Comparison of ENCODE assay signal across 8 cellular contexts in genomic region chr17:42536048-42536371, GRCh38. TPM values are rescaled to one million over a fixed set of nuclear protein-coding genes. Genes with fewer than 3 reads are reported as not detected.
A peak's percentile ranks its signal among the peaks of the same experiment; 100 is the strongest.
DNase-seq lines count a peak whose midpoint lies in the region; TF ChIP-seq lines count a peak whose summit lies in the region.

Gene NAGLU (plus strand): TSS chr17:42536241. CDS start chr17:42536273, 32 bp downstream.

- TF ChIP-seq POLR2A in Raji (IDR thresholded peaks at IDR 0.05; ENCODE audit: insufficient read depth, low read depth, low read length) = peak; percentile 62
- TF ChIP-seq POLR2A in stomach (IDR thresholded peaks at IDR 0.05) = no peak

- intact Hi-C loops in stomach (cut with DNase I; ENCODE audit: low total_unique reads) = no loop called here

- peak within 1 kb of the TSS; percentile 68 for H3K9ac ChIP-seq in neural cell (ENCODE audit: low read length)

- H3K4me3 ChIP-seq in LNCaP clone FGC (ENCODE audit: low read depth, low read length) (peak within 1 kb of the TSS; percentile 56), fibroblast of the aortic adventitia (ENCODE audit: low read depth, low read length) (peak within 1 kb of the TSS; percentile 83), neural cell (ENCODE audit: low read length) (peak within 1 kb of the TSS; percentile 81), stomach (peak within 1 kb of the TSS; percentile 62 to 73 (median 64))

- H3K27me3 ChIP-seq in neural cell (ENCODE audit: insufficient read depth, low read depth, low read length) (no peaks in the 10 kb centered on the region), stomach (no peaks in the 10 kb centered on the region)

- H3K36me3 ChIP-seq in neural cell (ENCODE audit: insufficient read depth, low read length) = no peaks in the 10 kb centered on the region
- H3K36me3 ChIP-seq in stomach = peaks cover 14 to 30% (median 25%) of the 10 kb centered on the region in 4 donors

- H3K9me2 ChIP-seq in neural cell (ENCODE audit: insufficient read depth, low read length) = no peaks in the 10 kb centered on the region

- TF ChIP-seq EP300 in neural cell (conservative IDR thresholded peaks at IDR 0.05; ENCODE audit: poor library complexity, severe bottlenecking) (no peak), stomach (IDR thresholded peaks at IDR 0.05) (peak; percentile 43)

- peak; percentile 89 for DNase-seq in EH (ENCODE audit: low read depth)
- peak; percentile 45 for DNase-seq in GOT3 (lab: John Stamatoyannopoulos, UW)
- peak; percentile 56 for DNase-seq in LNCaP clone FGC (ENCODE audit: low read depth)
- DNase-seq in activated effector memory CD4-positive, alpha-beta T cell treated with anti-CD3 and anti-CD28 coated beads, Interleukin-2, amount 50 U/mL, for 16 hours = peak; percentile 94
- DNase-seq in fibroblast of the aortic adventitia (ENCODE audit: low read depth) = peak; percentile 87
- DNase-seq in stomach = peak; percentile 98

- H3K4me2 ChIP-seq in neural cell (ENCODE audit: low read length) = peak within 1 kb of the TSS; percentile 59

- no peaks in the 10 kb centered on the region for H3K79me2 ChIP-seq in neural cell (replicated peaks; ENCODE audit: insufficient read depth, low read length)

- WGBS in stomach, 5 donors = 0 to 1% (median 0%) methylated on average over 3 to 40 of the region's 40 CpGs

- H2AFZ ChIP-seq in neural cell (ENCODE audit: low read depth, low read length) = peak within 1 kb of the TSS; percentile 40

- no peaks in the 10 kb centered on the region for H4K20me1 ChIP-seq in neural cell (ENCODE audit: insufficient read depth)

- H3K9me3 ChIP-seq in neural cell (ENCODE audit: low read length) (no peaks in the 10 kb centered on the region), stomach (no peaks in the 10 kb centered on the region)

- TF ChIP-seq RAD21 in neural cell (conservative IDR thresholded peaks at IDR 0.05) = no peak

- TF ChIP-seq CTCF in LNCaP clone FGC (IDR thresholded peaks at IDR 0.05; ENCODE audit: control insufficient read depth, extremely low read depth, insufficient read depth) = no peak
- no peak for TF ChIP-seq CTCF in fibroblast of the aortic adventitia (IDR thresholded peaks at IDR 0.05; ENCODE audit: insufficient read depth, low read length)
- TF ChIP-seq CTCF in neural cell (IDR thresholded peaks at IDR 0.05; ENCODE audit: poor library complexity, severe bottlenecking) = no peak
- no peak for TF ChIP-seq CTCF in stomach (IDR thresholded peaks at IDR 0.05)

- H3K27ac ChIP-seq in neural cell (ENCODE audit: low read length) = peak within 1 kb of the TSS; percentile 49
- H3K27ac ChIP-seq in stomach = peak within 1 kb of the TSS; percentile 93 to 98 (median 97)

- H3K4me1 ChIP-seq in stomach = peaks cover 29 to 48% (median 47%) of the 10 kb centered on the region in 4 donors

- H3F3A ChIP-seq in neural cell (ENCODE audit: insufficient read depth, low read length, poor library complexity, severe bottlenecking) = no peaks in the 10 kb centered on the region

TF ChIP-seq in neural cell, 6 proteins besides CTCF, POLR2A, EP300 and RAD21:
- TF ChIP-seq SMC3 (conservative IDR thresholded peaks at IDR 0.05; ENCODE audit: poor library complexity) = no peak
- no peak for TF ChIP-seq MXI1 (conservative IDR thresholded peaks at IDR 0.05; ENCODE audit: poor library complexity, severe bottlenecking)
- TF ChIP-seq EZH2 (IDR thresholded peaks at IDR 0.05; ENCODE audit: borderline replicate concordance, insufficient read depth, low read length, poor library complexity, severe bottlenecking) = no peak
- TF ChIP-seq, protein P1, sequence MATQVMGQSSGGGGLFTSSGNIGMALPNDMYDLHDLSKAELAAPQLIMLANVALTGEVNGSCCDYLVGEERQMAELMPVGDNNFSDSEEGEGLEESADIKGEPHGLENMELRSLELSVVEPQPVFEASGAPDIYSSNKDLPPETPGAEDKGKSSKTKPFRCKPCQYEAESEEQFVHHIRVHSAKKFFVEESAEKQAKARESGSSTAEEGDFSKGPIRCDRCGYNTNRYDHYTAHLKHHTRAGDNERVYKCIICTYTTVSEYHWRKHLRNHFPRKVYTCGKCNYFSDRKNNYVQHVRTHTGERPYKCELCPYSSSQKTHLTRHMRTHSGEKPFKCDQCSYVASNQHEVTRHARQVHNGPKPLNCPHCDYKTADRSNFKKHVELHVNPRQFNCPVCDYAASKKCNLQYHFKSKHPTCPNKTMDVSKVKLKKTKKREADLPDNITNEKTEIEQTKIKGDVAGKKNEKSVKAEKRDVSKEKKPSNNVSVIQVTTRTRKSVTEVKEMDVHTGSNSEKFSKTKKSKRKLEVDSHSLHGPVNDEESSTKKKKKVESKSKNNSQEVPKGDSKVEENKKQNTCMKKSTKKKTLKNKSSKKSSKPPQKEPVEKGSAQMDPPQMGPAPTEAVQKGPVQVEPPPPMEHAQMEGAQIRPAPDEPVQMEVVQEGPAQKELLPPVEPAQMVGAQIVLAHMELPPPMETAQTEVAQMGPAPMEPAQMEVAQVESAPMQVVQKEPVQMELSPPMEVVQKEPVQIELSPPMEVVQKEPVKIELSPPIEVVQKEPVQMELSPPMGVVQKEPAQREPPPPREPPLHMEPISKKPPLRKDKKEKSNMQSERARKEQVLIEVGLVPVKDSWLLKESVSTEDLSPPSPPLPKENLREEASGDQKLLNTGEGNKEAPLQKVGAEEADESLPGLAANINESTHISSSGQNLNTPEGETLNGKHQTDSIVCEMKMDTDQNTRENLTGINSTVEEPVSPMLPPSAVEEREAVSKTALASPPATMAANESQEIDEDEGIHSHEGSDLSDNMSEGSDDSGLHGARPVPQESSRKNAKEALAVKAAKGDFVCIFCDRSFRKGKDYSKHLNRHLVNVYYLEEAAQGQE (IDR thresholded peaks at IDR 0.05; ENCODE audit: borderline replicate concordance) = no peak
- peak; percentile 67 for TF ChIP-seq POLR2AphosphoS5 (IDR thresholded peaks at IDR 0.05)

RNA-seq across cellular contexts. Expression of gene NAGLU, which starts in this region (rescaled TPM):
- total RNA-seq in fibroblast of the aortic adventitia (ENCODE audit: low replicate concordance) (28.9 and 41.8 TPM in 2 replicates), stomach (10 to 100 TPM; 11.7 to 55.8 (median 22.9) TPM)
- polyA plus RNA-seq in neural cell (12.1 and 17.1 TPM in 2 replicates), stomach (10 to 100 TPM; 16.7 to 22.4 (median 19.9) TPM)
- polyA minus RNA-seq in neural cell = 7.6 and 8.5 TPM in 2 replicates

Comparison
In these comparisons a context has a peak if more than half of its experiments do, and no peak if none do; other contexts are left out.
1. Peak in every context shown above with its lines: DNase-seq, H3K4me3 ChIP-seq and H3K27ac ChIP-seq.
2. DNase-seq: peak in every context shown above with its lines; median percentile 98 in stomach; 94 in activated effector memory CD4-positive, alpha-beta T cell treated with anti-CD3 and anti-CD28 coated beads, Interleukin-2, amount 50 U/mL, for 16 hours; 89 in EH; 87 in fibroblast of the aortic adventitia; 56 in LNCaP clone FGC; 45 in GOT3.